In genomic region chr1:23803674-23804073, GRCh38 we compare ENCODE assay signal across 24 cellular contexts.
"Had no signal": no experiment of that assay in that cellular context is flagged by ENCODE, and none has a peak within 500 bp of the region (broad histone marks: within the 10 kb centered on the region; RNA-seq: fewer than 3 reads in every experiment).

No MANE protein-coding gene starts in this region.

- H3K27ac Mint-ChIP-seq: activated naive CD8-positive, alpha-beta T cell had no signal

- H3K4me3 Mint-ChIP-seq: activated naive CD8-positive, alpha-beta T cell; immature natural killer cell had no signal

- ATAC-seq: esophagus mucosa, left lobe of liver, lower lobe of right lung had no signal

- DNase-seq: activated CD4-positive, alpha-beta T cell treated with anti-CD3 and anti-CD28 coated beads for 1 hour; activated CD4-positive, alpha-beta T cell treated with anti-CD3 and anti-CD28 coated beads, Interleukin-2, amount 50 U/mL, for 1 hour; activated CD8-positive, alpha-beta memory T cell treated with anti-CD3 and anti-CD28 coated beads for 24 hours; activated CD8-positive, alpha-beta memory T cell treated with anti-CD3 and anti-CD28 coated beads, Interleukin-2, amount 50 U/mL, for 4 hours; activated effector memory CD4-positive, alpha-beta T cell treated with anti-CD3 and anti-CD28 coated beads, Interleukin-2, amount 50 U/mL, for 16 hours; activated T-cell treated with anti-CD3 and anti-CD28 coated beads, Interleukin-2, amount 50 U/mL, for 48 hours; adrenal gland; brain microvascular endothelial cell; central memory CD4-positive, alpha-beta T cell; effector memory CD4-positive, alpha-beta T cell; foreskin melanocyte; immature natural killer cell; lower lobe of right lung; mesendoderm; naive B cell; ovary; stimulated activated CD4-positive, alpha-beta T cell treated with anti-CD3 and anti-CD28 coated beads, Interleukin-12 subunit alpha, Interleukin-12 subunit beta, amount 100 ng/mL, for 4 hours; T-helper 1 cell; T-helper 9 cell; transverse colon; uterus had no signal

- H3K9me3 Mint-ChIP-seq: immature natural killer cell, naive B cell had no signal

- H3K27me3 Mint-ChIP-seq: activated naive CD8-positive, alpha-beta T cell; naive B cell had no signal
